9 cellular contexts compared by ENCODE assay signal in the genomic region with DNA sequence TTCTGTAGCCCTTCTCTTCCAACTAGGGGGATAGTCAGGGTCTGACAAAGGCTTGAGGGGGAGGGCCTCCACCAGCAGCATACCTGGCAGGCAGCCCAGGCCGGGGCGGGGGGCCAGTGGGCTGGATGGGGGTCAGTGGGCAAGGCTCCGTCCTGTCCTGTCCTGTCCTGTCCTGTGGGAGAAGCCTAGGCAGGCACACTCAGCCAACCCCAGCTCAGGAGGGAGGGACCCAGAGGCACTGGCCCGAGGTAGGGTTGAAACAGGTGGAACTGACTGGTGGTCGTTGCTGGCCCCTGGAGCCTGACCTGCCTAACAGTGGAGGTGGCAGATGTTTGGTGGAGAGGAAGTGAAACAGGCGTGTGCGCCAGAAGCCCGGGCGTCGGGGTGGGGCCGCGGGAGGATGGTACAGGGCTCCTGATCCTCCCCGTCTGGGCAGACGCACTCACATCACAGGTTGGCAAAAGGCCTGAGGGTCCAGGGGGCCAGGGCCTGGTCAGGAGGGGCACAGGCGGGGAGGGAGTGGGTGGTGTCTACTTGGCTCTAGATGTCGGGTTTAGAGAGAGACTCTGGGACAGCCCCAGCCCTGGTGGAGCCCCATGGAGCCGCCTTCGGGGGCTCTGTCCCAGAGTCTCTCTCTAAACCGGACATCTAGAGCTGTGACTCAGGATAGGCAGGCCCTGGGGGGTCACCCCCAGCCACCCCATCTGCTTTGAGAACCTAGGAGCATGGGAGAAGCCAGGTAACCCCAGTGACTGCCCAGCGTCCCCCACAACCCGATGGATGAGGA. TPM values are rescaled to one million over a fixed set of nuclear protein-coding genes. Genes with fewer than 3 reads are reported as not detected.
DNase-seq lines count a peak whose midpoint lies in the region; ATAC-seq and TF ChIP-seq lines count a peak whose summit lies in the region.
"Had no signal": no experiment of that assay in that cellular context is flagged by ENCODE, and none has a peak within 500 bp of the region (broad histone marks: within the 10 kb centered on the region; RNA-seq: fewer than 3 reads in every experiment).

No MANE protein-coding gene starts in this region.

- peak; percentile 37 for DNase-seq in activated CD4-positive, alpha-beta T cell treated with anti-CD3 and anti-CD28 coated beads for 48 hours
- DNase-seq in activated CD4-positive, alpha-beta T cell treated with anti-CD3 and anti-CD28 coated beads for 1 hour = no peak
- DNase-seq in mucosa of descending colon (peak; percentile 79 to 90 (median 83)), WERI-Rb-1 (no peak), NCI-H82 treated with DMSO at 0.1 percent for 48 hours (lab: John Stamatoyannopoulos, UW; ENCODE audit: unreplicated experiment) (no peak)

- no peaks in the 10 kb centered on the region for H3K36me3 ChIP-seq in mucosa of descending colon (ENCODE audit: low read depth)
- no peaks in the 10 kb centered on the region for H3K36me3 ChIP-seq in WERI-Rb-1

- H3K4me3 ChIP-seq in mucosa of descending colon (no peak overlapping the region), WERI-Rb-1 (ENCODE audit: low read depth, low read length) (no peak overlapping the region)
- H3K4me3 ChIP-seq: SK-N-MC had no signal

- intact Hi-C loops in mucosa of descending colon (cut with DNase I, micrococcal nuclease) = loop anchor here in 1 of 2 donors (1.0 kb wide), 1 partner anchor 24 kb away; no protein-coding TSS in a partner anchor

- ATAC-seq in HG03060 (IDR thresholded peaks at IDR 0.05; ENCODE audit: low read depth, unreplicated experiment) (peak; percentile 39), mucosa of descending colon (peak; percentile 82), GM18520 (IDR thresholded peaks at IDR 0.05; ENCODE audit: unreplicated experiment) (no peak)
- ATAC-seq in activated CD4-positive, CD25-positive, alpha-beta regulatory T cell treated with anti-CD3 and anti-CD28 coated beads, Interleukin-2, amount 50 U/mL, for 24 hours = peak; percentile 31 to 52

- H3K27ac ChIP-seq in WERI-Rb-1 = no peak overlapping the region; the same call in 1 of the 2 replicates
- H3K27ac ChIP-seq: SK-N-MC had no signal

- H3K27me3 ChIP-seq in WERI-Rb-1 (ENCODE audit: insufficient read depth, low read depth, severe bottlenecking) = no peaks in the 10 kb centered on the region

- TF ChIP-seq CTCF in mucosa of descending colon (IDR thresholded peaks at IDR 0.05) (no peak), WERI-Rb-1 (IDR thresholded peaks at IDR 0.05; ENCODE audit: low read depth, low read length) (no peak)

- H3K4me1 ChIP-seq in mucosa of descending colon (ENCODE audit: low read depth) = peaks cover 58% of the 10 kb centered on the region

- H3K9me3 ChIP-seq in mucosa of descending colon (no peaks in the 10 kb centered on the region), WERI-Rb-1 (ENCODE audit: severe bottlenecking) (no peaks in the 10 kb centered on the region)

RNA-seq across cellular contexts. Expression of a gene that starts 32.5 kb away (rescaled TPM):
- 100 to 1,000 TPM; 114 to 203 (median 197) TPM for total RNA-seq in mucosa of descending colon

RNA-seq across cellular contexts. Expression of a gene that starts 50.3 kb away (rescaled TPM):
- 1 to 10 TPM; 1.9 to 4.2 (median 2.5) TPM for total RNA-seq in mucosa of descending colon

Comparison
In these comparisons a context has a peak if more than half of its experiments do, and no peak if none do; other contexts are left out.
1. DNase-seq: peak in activated CD4-positive, alpha-beta T cell treated with anti-CD3 and anti-CD28 coated beads for 48 hours (single experiment) and mucosa of descending colon (3 of 3); none in activated CD4-positive, alpha-beta T cell treated with anti-CD3 and anti-CD28 coated beads for 1 hour (single experiment), WERI-Rb-1 (single experiment) and NCI-H82 treated with DMSO at 0.1 percent for 48 hours (single experiment).